In the genomic region with DNA sequence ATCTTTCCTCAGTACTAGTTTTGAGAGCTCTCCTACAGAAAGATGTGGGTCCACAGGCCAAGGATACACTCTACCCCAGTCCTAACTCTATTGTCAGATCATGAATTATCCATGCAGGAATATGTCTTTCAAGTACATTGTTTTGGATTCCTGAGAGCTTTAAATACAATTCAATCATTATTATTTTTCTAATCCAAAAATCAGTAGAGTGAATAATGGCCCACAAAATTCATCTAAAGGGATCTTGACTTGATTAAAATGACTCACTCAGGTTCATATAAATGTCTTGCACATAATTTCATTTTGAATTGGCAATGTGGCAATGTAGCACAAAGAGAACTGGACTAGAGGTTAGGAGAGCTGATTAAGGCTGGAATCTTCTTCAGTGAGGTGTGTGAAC, we compare ENCODE assay signal across 2 cellular contexts.
A peak's percentile ranks its signal among the peaks of the same experiment; 100 is the strongest.
TF ChIP-seq lines count a peak whose summit lies in the region.

No MANE protein-coding gene starts in this region.

TF ChIP-seq in SK-N-SH treated with all-trans-retinoic acid at 6 μM for 48 hours, 23 proteins besides CTCF, POLR2A, EP300 and RAD21 (continued from another document):
- TF ChIP-seq ESRRG (CRISPR knock-in tag; IDR thresholded peaks at IDR 0.05) (no peak), ZC3H10 (CRISPR knock-in tag; IDR thresholded peaks at IDR 0.05) (peak; percentile 69; the same call in 1 of the 2 replicates), ISL1 (CRISPR knock-in tag; IDR thresholded peaks at IDR 0.05) (peak; percentile 86), TCF4 (CRISPR knock-in tag; IDR thresholded peaks at IDR 0.05; ENCODE audit: borderline replicate concordance) (no peak), ZNF70 (CRISPR knock-in tag; IDR thresholded peaks at IDR 0.05) (no peak)

TF ChIP-seq in SK-N-SH, 30 proteins besides CTCF, POLR2A, EP300 and RAD21 (continued from another document):
- no peak for TF ChIP-seq TAF1 (IDR thresholded peaks at IDR 0.05; ENCODE audit: borderline replicate concordance, low read depth, low read length)
- TF ChIP-seq, protein P1, sequence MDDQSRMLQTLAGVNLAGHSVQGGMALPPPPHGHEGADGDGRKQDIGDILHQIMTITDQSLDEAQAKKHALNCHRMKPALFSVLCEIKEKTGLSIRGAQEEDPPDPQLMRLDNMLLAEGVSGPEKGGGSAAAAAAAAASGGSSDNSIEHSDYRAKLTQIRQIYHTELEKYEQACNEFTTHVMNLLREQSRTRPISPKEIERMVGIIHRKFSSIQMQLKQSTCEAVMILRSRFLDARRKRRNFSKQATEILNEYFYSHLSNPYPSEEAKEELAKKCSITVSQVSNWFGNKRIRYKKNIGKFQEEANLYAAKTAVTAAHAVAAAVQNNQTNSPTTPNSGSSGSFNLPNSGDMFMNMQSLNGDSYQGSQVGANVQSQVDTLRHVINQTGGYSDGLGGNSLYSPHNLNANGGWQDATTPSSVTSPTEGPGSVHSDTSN (IDR thresholded peaks at IDR 0.05) = no peak
- no peak for TF ChIP-seq NRF1 (IDR thresholded peaks at IDR 0.05; ENCODE audit: low read depth, low read length)
